In the genomic region with DNA sequence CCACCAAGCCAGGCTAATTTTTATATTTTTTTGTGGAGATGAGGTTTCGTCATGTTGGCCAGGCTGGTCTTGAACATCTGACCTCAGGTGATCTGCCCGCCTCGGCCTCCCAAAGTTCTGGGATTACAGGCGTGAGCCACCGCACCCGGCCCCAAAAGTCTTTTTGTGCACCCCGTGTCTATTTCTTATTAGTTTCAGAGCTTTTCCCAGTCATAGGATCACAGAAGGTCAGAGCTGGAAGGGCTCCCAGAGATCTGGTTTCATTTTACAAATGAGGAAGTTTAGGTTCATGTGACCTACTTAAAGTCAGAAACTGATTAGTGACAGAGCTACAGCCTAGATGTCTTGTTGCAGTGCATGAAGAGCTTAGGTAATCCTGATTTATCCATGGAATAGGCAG, we compare ENCODE assay signal across 8 cellular contexts. TPM values are rescaled to one million over a fixed set of nuclear protein-coding genes. Genes with fewer than 3 reads are reported as not detected.
DNase-seq lines count a peak whose midpoint lies in the region; ATAC-seq, FAIRE-seq and TF ChIP-seq lines count a peak whose summit lies in the region.
"Had no signal": no experiment of that assay in that cellular context is flagged by ENCODE, and none has a peak within 500 bp of the region (broad histone marks: within the 10 kb centered on the region; RNA-seq: fewer than 3 reads in every experiment).

No MANE protein-coding gene starts in this region.

- intact Hi-C loops in PC-9 (cut with micrococcal nuclease; ENCODE audit: unreplicated experiment), result loop anchor here (5.0 kb wide), 2 partner anchors 45 to 95 kb away; no protein-coding TSS in a partner anchor

- H3K27ac ChIP-seq in PC-9, result no peak overlapping the region
- H3K27ac ChIP-seq in small intestine (ENCODE audit: low read depth in 1 of 2, low read length in 1 of 2), result peak overlapping the region in 1 of 2 donors; percentile 92

- CTCF ChIA-PET in PC-9 (lab: Charles Lee), result no interaction called here

- peaks cover 24% of the 10 kb centered on the region for H3K4me1 ChIP-seq in PC-9 (replicated peaks; ENCODE audit: insufficient read depth)
- no peaks in the 10 kb centered on the region for H3K4me1 ChIP-seq in small intestine (ENCODE audit: control insufficient read depth in 2 of 2, insufficient read depth in 1 of 2, low read depth in 1 of 2, low read length in 1 of 2)

- peak overlapping the region; percentile 79 for H3K4me3 Mint-ChIP-seq in HFFc6
- no peak overlapping the region for H3K4me3 Mint-ChIP-seq in stimulated activated naive CD8-positive, alpha-beta T cell treated with anti-CD3 and anti-CD28 coated beads, Interleukin-15, amount 100 ng/mL, for 72 hours

- no peak for TF ChIP-seq CTCF in HFFc6 (IDR thresholded peaks at IDR 0.05)
- no peak for TF ChIP-seq CTCF in PC-9 (conservative IDR thresholded peaks at IDR 0.05)
- no peak for TF ChIP-seq CTCF in fibroblast of villous mesenchyme (IDR thresholded peaks at IDR 0.05; ENCODE audit: insufficient read depth, low read depth, low read length)

- peaks cover 45% of the 10 kb centered on the region for H3K4me1 Mint-ChIP-seq in HFFc6 (ENCODE audit: low read depth)
- peaks cover 26% of the 10 kb centered on the region for H3K4me1 Mint-ChIP-seq in stimulated activated naive CD8-positive, alpha-beta T cell treated with anti-CD3 and anti-CD28 coated beads, Interleukin-15, amount 100 ng/mL, for 72 hours

- no peak overlapping the region for H2AFZ ChIP-seq in PC-9

- POLR2A ChIA-PET in PC-9 (lab: Charles Lee; ENCODE audit: unreplicated experiment), result interaction anchor here (0.7 kb wide), 1 partner anchor 104 kb away, joined by 5 read pairs; no protein-coding TSS in a partner anchor

- peaks cover 16% of the 10 kb centered on the region; the same call in 1 of the 2 replicates for H3K79me2 ChIP-seq in PC-9 (ENCODE audit: low read depth)

- H3K4me3 ChIP-seq in PC-9 (no peak overlapping the region), fibroblast of villous mesenchyme (ENCODE audit: low read depth, low read length) (no peak overlapping the region), small intestine (ENCODE audit: low read depth in 1 of 2, low read length in 2 of 2) (no peak overlapping the region)

- ATAC-seq in GM21529 (IDR thresholded peaks at IDR 0.05; ENCODE audit: unreplicated experiment), result no peak
- no peak for ATAC-seq in stimulated activated naive CD8-positive, alpha-beta T cell treated with anti-CD3 and anti-CD28 coated beads, Interleukin-15, amount 100 ng/mL, for 72 hours

- H3K9me3 ChIP-seq in PC-9 (ENCODE audit: insufficient read depth, low read depth) (no peaks in the 10 kb centered on the region), small intestine (ENCODE audit: control insufficient read depth, low read depth) (no peaks in the 10 kb centered on the region)

- peak overlapping the region; percentile 77 for H3K27ac Mint-ChIP-seq in HFFc6
- no peak overlapping the region for H3K27ac Mint-ChIP-seq in stimulated activated naive CD8-positive, alpha-beta T cell treated with anti-CD3 and anti-CD28 coated beads, Interleukin-15, amount 100 ng/mL, for 72 hours

- no TSS peak for BruUV-seq in PC-9 (replicated peaks; lab: Mats Ljungman, UMichigan)

- no peaks in the 10 kb centered on the region for H3K9me3 Mint-ChIP-seq in HFFc6
- H3K9me3 Mint-ChIP-seq in stimulated activated naive CD8-positive, alpha-beta T cell treated with anti-CD3 and anti-CD28 coated beads, Interleukin-15, amount 100 ng/mL, for 72 hours, result no peaks in the 10 kb centered on the region

- H3K36me3 ChIP-seq in PC-9 (ENCODE audit: low read depth) (no peaks in the 10 kb centered on the region), small intestine (ENCODE audit: control insufficient read depth in 2 of 2, insufficient read depth in 2 of 2, low read length in 2 of 2) (no peaks in the 10 kb centered on the region)

- 72 to 82% (median 79%) methylated on average over 7 of the region's 7 CpGs for WGBS in small intestine, 3 donors

- no peak for FAIRE-seq in small intestine (lab: Jason Lieb, UNC)

- no peaks in the 10 kb centered on the region for H3K27me3 ChIP-seq in PC-9 (ENCODE audit: insufficient read depth, low read depth)
- H3K27me3 ChIP-seq in small intestine (ENCODE audit: control insufficient read depth in 2 of 2, insufficient read depth in 2 of 2, low read length in 2 of 2), result no peaks in the 10 kb centered on the region

- H3K9me2 ChIP-seq in PC-9 (ENCODE audit: insufficient read depth), result no peaks in the 10 kb centered on the region

- no peaks in the 10 kb centered on the region for H4K20me1 ChIP-seq in PC-9 (ENCODE audit: insufficient read depth)

- H3K4me2 ChIP-seq in PC-9, result peak overlapping the region; percentile 88

- no peaks in the 10 kb centered on the region for H3K27me3 Mint-ChIP-seq in HFFc6 (ENCODE audit: insufficient read depth)
- no peaks in the 10 kb centered on the region for H3K27me3 Mint-ChIP-seq in stimulated activated naive CD8-positive, alpha-beta T cell treated with anti-CD3 and anti-CD28 coated beads, Interleukin-15, amount 100 ng/mL, for 72 hours

- H3K36me3 Mint-ChIP-seq in HFFc6 (ENCODE audit: low read depth), result peaks cover 21% of the 10 kb centered on the region

- H3F3A ChIP-seq in PC-9 (ENCODE audit: insufficient read depth, low read depth), result peaks cover 16% of the 10 kb centered on the region; the same call in 1 of the 2 replicates

- DNase-seq in HFFc6 (no peak), PC-9 (no peak), fibroblast of villous mesenchyme (ENCODE audit: low read depth) (peak; percentile 71), small intestine (peak; percentile 14), NCI-H1436 treated with DMSO at 0.1 percent for 48 hours (lab: John Stamatoyannopoulos, UW) (no peak)
- no peak for DNase-seq in stimulated activated naive CD8-positive, alpha-beta T cell treated with anti-CD3 and anti-CD28 coated beads, Interleukin-15, amount 100 ng/mL, for 72 hours
- DNase-seq: activated CD8-positive, alpha-beta memory T cell treated with anti-CD3 and anti-CD28 coated beads, Interleukin-2, amount 50 U/mL, for 4 hours had no signal

RNA-seq across cellular contexts. Expression of a gene that starts 1.6 kb away (rescaled TPM):
- 10 to 100 TPM; 21.4 to 34.5 (median 25.2) TPM for total RNA-seq in HFFc6 (2021; fragmentation: NEBNext Ultra II Directional; extraction: Animal tissue kit (Norgen Biotek cat#: 25700))
- total RNA-seq in PC-9 (2021) (8.1 and 11.0 TPM in 2 replicates), fibroblast of villous mesenchyme (90.8 and 241 TPM in 2 replicates)
- polyA plus RNA-seq in small intestine, result 1 to 10 TPM in 2 of 3 donors, under 1 TPM in 1; 0.22 to 3.8 (median 1.6) TPM

Comparison
In these comparisons a context has a peak if more than half of its experiments do, and no peak if none do; other contexts are left out.
1. DNase-seq: peak in fibroblast of villous mesenchyme (single experiment) and small intestine (single experiment); none in HFFc6 (single experiment), PC-9 (0 of 2), stimulated activated naive CD8-positive, alpha-beta T cell treated with anti-CD3 and anti-CD28 coated beads, Interleukin-15, amount 100 ng/mL, for 72 hours (0 of 2) and NCI-H1436 treated with DMSO at 0.1 percent for 48 hours (single experiment).